In genomic region chr1:152035406-152036315, GRCh38 we compare ENCODE assay signal across 9 cellular contexts. TPM values are rescaled to one million over a fixed set of nuclear protein-coding genes. Genes with fewer than 3 reads are reported as not detected.
DNase-seq lines count a peak whose midpoint lies in the region; TF ChIP-seq lines count a peak whose summit lies in the region.
"Had no signal": no experiment of that assay in that cellular context is flagged by ENCODE, and none has a peak within 500 bp of the region (broad histone marks: within the 10 kb centered on the region; RNA-seq: fewer than 3 reads in every experiment).

No MANE protein-coding gene starts in this region.

- peaks cover 17% of the 10 kb centered on the region for H3K4me1 ChIP-seq in hepatocyte (ENCODE audit: insufficient read depth)

- H3K27me3 Mint-ChIP-seq in activated naive CD4-positive, alpha-beta T cell treated with anti-CD3 and anti-CD28 coated beads, Interleukin-2, amount 50 U/mL, for 24 hours, result no peaks in the 10 kb centered on the region

- H3K36me3 Mint-ChIP-seq in activated naive CD4-positive, alpha-beta T cell treated with anti-CD3 and anti-CD28 coated beads, Interleukin-2, amount 50 U/mL, for 24 hours, result peaks cover 11% of the 10 kb centered on the region

- no peak for TF ChIP-seq CTCF in hepatocyte (IDR thresholded peaks at IDR 0.05; ENCODE audit: poor library complexity)

- H3K79me2 ChIP-seq in hepatocyte, result peaks cover 26% of the 10 kb centered on the region

- H3K4me3 ChIP-seq in hepatocyte, result peak overlapping the region; percentile 84
- H3K4me3 ChIP-seq in skin epidermis, result peak overlapping the region; percentile 60 to 81 (median 66)

- H3K27ac ChIP-seq in hepatocyte, result peak overlapping the region; percentile 100
- H3K27ac ChIP-seq in skin epidermis, result peak overlapping the region; percentile 85 to 100 (median 98)

- no peaks in the 10 kb centered on the region for H3K9me2 ChIP-seq in hepatocyte (replicated peaks; ENCODE audit: insufficient read depth)

- H2AFZ ChIP-seq in hepatocyte, result peak overlapping the region; percentile 65

- H3K27me3 ChIP-seq in hepatocyte, result no peaks in the 10 kb centered on the region

- H3K4me1 Mint-ChIP-seq in activated naive CD4-positive, alpha-beta T cell treated with anti-CD3 and anti-CD28 coated beads, Interleukin-2, amount 50 U/mL, for 24 hours, result peaks cover 50% of the 10 kb centered on the region

- H3K36me3 ChIP-seq in hepatocyte (replicated peaks; ENCODE audit: insufficient read depth, low read depth), result no peaks in the 10 kb centered on the region

- WGBS in hepatocyte (ENCODE audit: low lambda C conversion rate, missing lambda C conversion rate), result 3% methylated on average over 18 of the region's 18 CpGs

- H4K20me1 ChIP-seq in hepatocyte (ENCODE audit: insufficient read depth, poor library complexity, severe bottlenecking), result no peaks in the 10 kb centered on the region

- H3K4me2 ChIP-seq in hepatocyte, result peak overlapping the region; percentile 81

- peak overlapping the region; percentile 99 for H3K27ac Mint-ChIP-seq in activated naive CD4-positive, alpha-beta T cell treated with anti-CD3 and anti-CD28 coated beads, Interleukin-2, amount 50 U/mL, for 24 hours

- H3K4me3 Mint-ChIP-seq in activated naive CD4-positive, alpha-beta T cell treated with anti-CD3 and anti-CD28 coated beads, Interleukin-2, amount 50 U/mL, for 24 hours, result peak overlapping the region; percentile 99

- H3K9me3 Mint-ChIP-seq in activated naive CD4-positive, alpha-beta T cell treated with anti-CD3 and anti-CD28 coated beads, Interleukin-2, amount 50 U/mL, for 24 hours, result no peaks in the 10 kb centered on the region

- H3K9me3 ChIP-seq in hepatocyte (ENCODE audit: low read depth), result no peaks in the 10 kb centered on the region

- DNase-seq in DMS79 treated with DMSO at 0.1 percent for 48 hours (lab: John Stamatoyannopoulos, UW), result peak; percentile 81
- DNase-seq in M059J (ENCODE audit: low read depth), result peak; percentile 49
- DNase-seq in hepatocyte (ENCODE audit: low spot score), result peak; percentile 67
- no peak for DNase-seq in NCI-H2107 treated with DMSO at 0.1 percent for 48 hours (lab: John Stamatoyannopoulos, UW; ENCODE audit: unreplicated experiment)
- no peak for DNase-seq in NCI-H1694 (lab: John Stamatoyannopoulos, UW)
- no peak for DNase-seq in activated gamma-delta T cell treated with Interleukin-2 at 50 U/mL for 16 hours

RNA-seq across cellular contexts. Expression of gene S100A11, which starts 1.1 kb away (rescaled TPM):
- 784 and 824 TPM in 2 replicates for total RNA-seq in M059J (2014; rRNA removed; shearing (Covaris generic))
- total RNA-seq in hepatocyte, result 258 and 295 TPM in 2 replicates
- 1,491 and 1,531 TPM in 2 replicates for polyA plus RNA-seq in hepatocyte

RNA-seq across cellular contexts. Expression of gene S100A10, which starts 42.0 kb away (rescaled TPM):
- 120 and 154 TPM in 2 replicates for total RNA-seq in M059J (2014; rRNA removed; shearing (Covaris generic))
- 408 and 485 TPM in 2 replicates for total RNA-seq in hepatocyte
- polyA plus RNA-seq in hepatocyte, result 3,367 and 3,493 TPM in 2 replicates

RNA-seq across cellular contexts. Expression of gene TCHHL1, which starts 53.2 kb away (rescaled TPM):
- total RNA-seq in M059J (2014; rRNA removed; shearing (Covaris generic)), result not detected in 2 replicates
- total RNA-seq in hepatocyte, result not detected in 2 replicates
- not detected in 2 replicates for polyA plus RNA-seq in hepatocyte
- total RNA-seq: T-helper 1 cell treated with Interleukin-12 subunit alpha and Interleukin-12 subunit beta and Interleukin-4 antibody, amounts not matched to agents 30 ng/mL and 1 ng/mL, for 36 hours had no signal

Comparison
In these comparisons a context has a peak if more than half of its experiments do, and no peak if none do; other contexts are left out.
1. DNase-seq: peak in DMS79 treated with DMSO at 0.1 percent for 48 hours (single experiment), M059J (single experiment) and hepatocyte (single experiment); none in NCI-H2107 treated with DMSO at 0.1 percent for 48 hours (single experiment), NCI-H1694 (single experiment) and activated gamma-delta T cell treated with Interleukin-2 at 50 U/mL for 16 hours (single experiment).